8 cellular contexts compared by ENCODE assay signal in the genomic region with DNA sequence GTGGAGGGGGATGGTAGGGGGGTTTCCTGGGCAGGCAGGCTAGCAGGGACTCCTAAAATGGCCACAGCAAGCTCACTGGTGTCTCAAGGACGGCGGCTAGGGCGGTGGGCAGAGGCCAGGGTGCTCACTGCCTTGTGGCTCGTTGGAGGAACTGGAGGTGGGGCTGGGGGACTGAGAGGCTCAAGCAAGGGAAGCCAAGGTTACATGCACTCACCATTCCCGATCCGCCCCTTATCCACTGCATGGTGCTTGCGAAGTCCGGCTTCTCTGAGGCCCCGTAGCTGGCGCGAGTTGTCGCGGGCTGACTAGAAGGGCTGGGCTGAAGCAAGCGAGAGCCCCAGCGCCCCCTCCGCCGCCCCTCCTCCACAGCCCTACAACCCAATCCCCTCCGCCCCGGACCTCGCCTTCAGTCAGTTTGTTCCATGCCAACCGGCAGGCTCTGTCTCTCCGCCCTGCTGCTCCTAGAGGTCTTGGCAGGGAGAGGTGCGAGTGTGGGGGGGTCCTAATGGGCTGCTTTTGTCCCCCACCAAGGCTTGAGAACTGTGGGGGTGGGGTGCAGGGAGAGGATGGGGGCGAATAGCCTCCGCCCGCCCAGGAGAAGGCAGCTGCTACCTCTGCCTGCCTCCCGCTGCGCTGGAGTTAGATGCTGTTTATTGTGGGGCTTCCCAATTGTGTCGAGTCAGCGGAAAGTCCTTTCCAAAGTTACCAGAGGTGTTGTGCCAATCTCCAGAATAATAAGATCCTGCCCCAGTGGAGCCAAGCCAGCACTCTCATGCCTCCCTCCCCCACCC. TPM values are rescaled to one million over a fixed set of nuclear protein-coding genes. Genes with fewer than 3 reads are reported as not detected.
DNase-seq lines count a peak whose midpoint lies in the region; ATAC-seq and TF ChIP-seq lines count a peak whose summit lies in the region.

A gene (minus strand): TSS at position 313 of the 791 bp plus-strand sequence. CDS start 69 bp downstream, at position 244.

- TF ChIP-seq POLR2A in HCT116 (IDR thresholded peaks at IDR 0.05; ENCODE audit: borderline replicate concordance, extremely low read depth, insufficient read depth, insufficient read length) = no peak
- TF ChIP-seq POLR2A in GM18505 (IDR thresholded peaks at IDR 0.05; ENCODE audit: borderline replicate concordance, extremely low read depth, insufficient read depth, insufficient read length) = no peak

- H3K9me3 Mint-ChIP-seq in activated naive CD8-positive, alpha-beta T cell treated with anti-CD3 and anti-CD28 coated beads, Interleukin-2, amount 50 U/mL, for 24 hours = no peaks in the 10 kb centered on the region

- H3K79me2 ChIP-seq in HCT116 (ENCODE audit: insufficient read depth, low read length) = no peaks in the 10 kb centered on the region

- TF ChIP-seq RAD21 in HCT116 (IDR thresholded peaks at IDR 0.05; ENCODE audit: low read depth) = no peak

- no peak within 1 kb of the TSS for H3K4me3 ChIP-seq in HCT116 (replicated peaks in 1 of 2; ENCODE audit: low read depth in 1 of 2, low read length in 2 of 2)

- POLR2A ChIA-PET in HCT116 (lab: Charles Lee) = no interaction called here

- DNase-seq in AG08396 (ENCODE audit: low spot score) (peak; percentile 20), HCT116 (ENCODE audit: low read depth, low spot score) (no peak), hepatic stellate cell (ENCODE audit: low spot score) (peak; percentile 14), posterior vena cava (ENCODE audit: low spot score) (peak; percentile 81), inferior parietal cortex (ENCODE audit: extremely low spot score) (no peak)
- DNase-seq in activated naive CD8-positive, alpha-beta T cell treated with anti-CD3 and anti-CD28 coated beads, Interleukin-2, amount 50 U/mL, for 24 hours = no peak
- DNase-seq in effector CD4-positive, alpha-beta T cell = no peak

- RAD21 ChIA-PET in HCT116 (lab: Charles Lee; ENCODE audit: low non-redundant PET in 1 of 2, low total read pairs in 2 of 2, uncharacterized antibody in 2 of 2, unreplicated experiment in 2 of 2) = no interaction called here

- ATAC-seq in HCT116 (no peak), GM18505 (IDR thresholded peaks at IDR 0.05; ENCODE audit: unreplicated experiment) (no peak)
- ATAC-seq in activated naive CD8-positive, alpha-beta T cell treated with anti-CD3 and anti-CD28 coated beads, Interleukin-2, amount 50 U/mL, for 24 hours = peak; percentile 24

- no peaks in the 10 kb centered on the region for H3K4me1 ChIP-seq in HCT116 (ENCODE audit: control insufficient read depth in 1 of 2, insufficient read depth in 2 of 2, low read length in 2 of 2)

- H2AFZ ChIP-seq in HCT116 (ENCODE audit: low read depth, low read length, poor library complexity, severe bottlenecking) = no peak within 1 kb of the TSS

- no peak for TF ChIP-seq CTCF in HCT116 (IDR thresholded peaks at IDR 0.05 in 2 of 3, conservative IDR thresholded peaks at IDR 0.05 in 1 of 3; ENCODE audit: borderline replicate concordance in 1 of 3, insufficient read depth in 1 of 3, low read depth in 2 of 3, low read length in 2 of 3)

- no TSS peak for BruUV-seq in HCT116 (replicated peaks; lab: Mats Ljungman, UMichigan)

- H3K27me3 Mint-ChIP-seq in activated naive CD8-positive, alpha-beta T cell treated with anti-CD3 and anti-CD28 coated beads, Interleukin-2, amount 50 U/mL, for 24 hours = peaks cover 3% of the 10 kb centered on the region

- CTCF ChIA-PET in HCT116 (lab: Charles Lee) = no interaction called here

- H3K27ac Mint-ChIP-seq in activated naive CD8-positive, alpha-beta T cell treated with anti-CD3 and anti-CD28 coated beads, Interleukin-2, amount 50 U/mL, for 24 hours = no peak within 1 kb of the TSS

- no peak within 1 kb of the TSS for H3K4me2 ChIP-seq in HCT116 (ENCODE audit: low read length)

- H3K27ac ChIP-seq in HCT116 (ENCODE audit: low read depth, low read length) = no peak within 1 kb of the TSS

- H3K9me3 ChIP-seq in HCT116 (ENCODE audit: control insufficient read depth in 1 of 2, insufficient read depth in 1 of 2, low read depth in 1 of 2, low read length in 2 of 2) = no peaks in the 10 kb centered on the region

- H3K4me1 Mint-ChIP-seq in activated naive CD8-positive, alpha-beta T cell treated with anti-CD3 and anti-CD28 coated beads, Interleukin-2, amount 50 U/mL, for 24 hours = peaks cover 2% of the 10 kb centered on the region

- H3K4me3 Mint-ChIP-seq in activated naive CD8-positive, alpha-beta T cell treated with anti-CD3 and anti-CD28 coated beads, Interleukin-2, amount 50 U/mL, for 24 hours = peak within 1 kb of the TSS; percentile 24

- H3K9me2 ChIP-seq in HCT116 (ENCODE audit: insufficient read depth) = no peaks in the 10 kb centered on the region

- intact Hi-C loops in HCT116 (cut with micrococcal nuclease) (loop anchor here (10.0 kb wide), 1 partner anchor 80 kb away; no protein-coding TSS in a partner anchor), posterior vena cava (cut with DNase I) (no loop called here)

- H3K36me3 Mint-ChIP-seq in activated naive CD8-positive, alpha-beta T cell treated with anti-CD3 and anti-CD28 coated beads, Interleukin-2, amount 50 U/mL, for 24 hours (ENCODE audit: low read depth) = no peaks in the 10 kb centered on the region

- no peaks in the 10 kb centered on the region for H4K20me1 ChIP-seq in HCT116 (ENCODE audit: insufficient read depth)

- no peak within 1 kb of the TSS for H3K9ac ChIP-seq in HCT116 (ENCODE audit: low read length)

- H3K27me3 ChIP-seq in HCT116 (ENCODE audit: insufficient read depth, low read length) = no peaks in the 10 kb centered on the region

- no peaks in the 10 kb centered on the region for H3K36me3 ChIP-seq in HCT116 (ENCODE audit: control insufficient read depth in 1 of 2, insufficient read depth in 2 of 2, low read length in 2 of 2)

TF ChIP-seq in HCT116, 20 proteins besides CTCF, POLR2A, EP300 and RAD21 (continues in another document):
- TF ChIP-seq, protein P1, sequence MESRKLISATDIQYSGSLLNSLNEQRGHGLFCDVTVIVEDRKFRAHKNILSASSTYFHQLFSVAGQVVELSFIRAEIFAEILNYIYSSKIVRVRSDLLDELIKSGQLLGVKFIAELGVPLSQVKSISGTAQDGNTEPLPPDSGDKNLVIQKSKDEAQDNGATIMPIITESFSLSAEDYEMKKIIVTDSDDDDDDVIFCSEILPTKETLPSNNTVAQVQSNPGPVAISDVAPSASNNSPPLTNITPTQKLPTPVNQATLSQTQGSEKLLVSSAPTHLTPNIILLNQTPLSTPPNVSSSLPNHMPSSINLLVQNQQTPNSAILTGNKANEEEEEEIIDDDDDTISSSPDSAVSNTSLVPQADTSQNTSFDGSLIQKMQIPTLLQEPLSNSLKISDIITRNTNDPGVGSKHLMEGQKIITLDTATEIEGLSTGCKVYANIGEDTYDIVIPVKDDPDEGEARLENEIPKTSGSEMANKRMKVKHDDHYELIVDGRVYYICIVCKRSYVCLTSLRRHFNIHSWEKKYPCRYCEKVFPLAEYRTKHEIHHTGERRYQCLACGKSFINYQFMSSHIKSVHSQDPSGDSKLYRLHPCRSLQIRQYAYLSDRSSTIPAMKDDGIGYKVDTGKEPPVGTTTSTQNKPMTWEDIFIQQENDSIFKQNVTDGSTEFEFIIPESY (IDR thresholded peaks at IDR 0.05; ENCODE audit: extremely low read depth, insufficient replicate concordance, low read length) = no peak
- TF ChIP-seq FOSL1 (IDR thresholded peaks at IDR 0.05; ENCODE audit: low read depth) (no peak), EGR1 (IDR thresholded peaks at IDR 0.05; ENCODE audit: low read depth) (no peak), ZFX (IDR thresholded peaks at IDR 0.05) (no peak), JUND (IDR thresholded peaks at IDR 0.05) (no peak), POLR2AphosphoS5 (IDR thresholded peaks at IDR 0.05; ENCODE audit: low read depth, low read length) (no peak), TCF7L2 (IDR thresholded peaks at IDR 0.05; ENCODE audit: borderline replicate concordance, extremely low read depth, insufficient read depth, insufficient read length) (no peak), SP1 (IDR thresholded peaks at IDR 0.05; ENCODE audit: low read depth) (no peak), EZH2 (IDR thresholded peaks at IDR 0.05) (no peak), EZH2phosphoT487 (IDR thresholded peaks at IDR 0.05; ENCODE audit: borderline replicate concordance) (no peak), CEBPB (IDR thresholded peaks at IDR 0.05; ENCODE audit: low read depth) (no peak), ELF1 (IDR thresholded peaks at IDR 0.05; ENCODE audit: borderline replicate concordance, low read depth) (no peak), YY1 (IDR thresholded peaks at IDR 0.05; ENCODE audit: extremely low read depth, insufficient replicate concordance, low read depth, low read length) (no peak), ZNF274 (IDR thresholded peaks at IDR 0.05; ENCODE audit: low read depth, low read length) (no peak), SRF (IDR thresholded peaks at IDR 0.05; ENCODE audit: low read depth) (no peak)
- TF ChIP-seq, protein P2, sequence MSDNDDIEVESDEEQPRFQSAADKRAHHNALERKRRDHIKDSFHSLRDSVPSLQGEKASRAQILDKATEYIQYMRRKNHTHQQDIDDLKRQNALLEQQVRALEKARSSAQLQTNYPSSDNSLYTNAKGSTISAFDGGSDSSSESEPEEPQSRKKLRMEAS (IDR thresholded peaks at IDR 0.05) = no peak
- TF ChIP-seq, protein P3, sequence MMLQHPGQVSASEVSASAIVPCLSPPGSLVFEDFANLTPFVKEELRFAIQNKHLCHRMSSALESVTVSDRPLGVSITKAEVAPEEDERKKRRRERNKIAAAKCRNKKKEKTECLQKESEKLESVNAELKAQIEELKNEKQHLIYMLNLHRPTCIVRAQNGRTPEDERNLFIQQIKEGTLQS (IDR thresholded peaks at IDR 0.05) = no peak

RNA-seq across cellular contexts. Expression of the gene that starts here (rescaled TPM):
- total RNA-seq in HCT116 (2021; ENCODE audit: unreplicated experiment) (15.0 TPM), posterior vena cava (10 to 100 TPM; 68.9 to 94.0 TPM)
- 7.8 and 8.2 TPM in 2 replicates for polyA plus RNA-seq in HCT116 (2012)

Comparison
In these comparisons a context has a peak if more than half of its experiments do, and no peak if none do; other contexts are left out.
1. DNase-seq: peak in AG08396 (single experiment), hepatic stellate cell (single experiment) and posterior vena cava (single experiment); none in HCT116 (single experiment), activated naive CD8-positive, alpha-beta T cell treated with anti-CD3 and anti-CD28 coated beads, Interleukin-2, amount 50 U/mL, for 24 hours (single experiment), inferior parietal cortex (single experiment) and effector CD4-positive, alpha-beta T cell (single experiment).